8 cellular contexts compared by ENCODE assay signal in the genomic region with DNA sequence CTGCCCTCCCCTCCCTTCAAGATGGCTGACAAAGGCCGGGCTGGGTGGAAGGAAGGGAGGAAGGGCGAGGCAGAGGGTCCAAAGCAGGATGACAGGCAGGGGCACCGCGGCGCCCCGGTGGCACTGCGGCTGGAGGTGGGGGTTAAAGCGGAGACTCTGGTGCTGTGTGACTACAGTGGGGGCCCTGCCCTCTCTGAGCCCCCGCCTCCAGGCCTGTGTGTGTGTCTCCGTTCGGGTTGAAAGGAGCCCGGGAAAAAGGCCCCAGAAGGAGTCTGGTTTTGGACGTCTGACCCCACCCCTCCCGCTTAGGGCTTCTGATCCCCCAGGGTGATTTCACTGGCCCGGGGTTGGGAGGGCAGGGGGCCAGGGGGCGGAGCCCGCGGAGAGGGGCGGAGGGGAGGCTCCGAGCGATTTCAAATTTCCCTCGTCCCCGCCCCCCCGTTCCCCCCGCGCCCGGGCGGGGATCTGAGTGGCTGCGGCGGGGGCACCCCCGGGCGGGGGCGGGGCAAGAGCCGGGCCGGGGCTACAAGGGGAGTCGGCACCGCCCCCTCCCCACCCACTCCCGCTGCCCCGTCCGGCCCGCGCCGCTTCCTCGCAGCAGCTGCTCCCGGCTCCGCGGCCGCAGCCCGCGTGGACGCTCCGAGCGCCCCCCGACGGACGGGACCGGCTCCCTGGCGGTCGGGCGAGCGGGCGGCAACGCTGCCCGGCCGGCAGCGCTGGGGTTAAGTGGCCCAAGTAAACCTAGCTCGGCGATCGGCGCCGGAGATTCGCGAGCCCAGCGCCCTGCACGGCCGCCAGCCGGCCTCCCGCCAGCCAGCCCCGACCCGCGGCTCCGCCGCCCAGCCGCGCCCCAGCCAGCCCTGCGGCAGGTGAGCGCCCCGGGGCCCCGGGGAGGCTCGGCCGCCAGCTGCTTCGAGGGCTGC. TPM values are rescaled to one million over a fixed set of nuclear protein-coding genes. Genes with fewer than 3 reads are reported as not detected.
DNase-seq lines count a peak whose midpoint lies in the region; ATAC-seq and TF ChIP-seq lines count a peak whose summit lies in the region.

Gene DNMT3B (plus strand): TSS at position 555 of the 923 bp plus-strand sequence. CDS start 17,939 bp downstream, outside the sequence.

- H3K79me2 ChIP-seq in ACC112 (ENCODE audit: control insufficient read depth, insufficient read depth, low read length, unreplicated experiment), result peaks cover 8% of the 10 kb centered on the region

- no peak within 1 kb of the TSS for H3K27ac ChIP-seq in ACC112 (ENCODE audit: low read depth, low read length)

- no peaks in the 10 kb centered on the region for H3K9me3 Mint-ChIP-seq in endothelial cell (ENCODE audit: unreplicated experiment)

- ATAC-seq in GM18517 (IDR thresholded peaks at IDR 0.05; ENCODE audit: unreplicated experiment) (peak; percentile 67), HG03342 (IDR thresholded peaks at IDR 0.05; ENCODE audit: unreplicated experiment) (peak; percentile 63)

- H3K27ac Mint-ChIP-seq in endothelial cell (ENCODE audit: unreplicated experiment), result peak within 1 kb of the TSS; percentile 82

- no peaks in the 10 kb centered on the region for H3K27me3 ChIP-seq in ACC112 (ENCODE audit: insufficient read depth, low read length)

- peak within 1 kb of the TSS; percentile 82 for H3K4me3 ChIP-seq in ACC112 (ENCODE audit: low read depth, low read length)

- peaks cover 10% of the 10 kb centered on the region for H3K27me3 Mint-ChIP-seq in endothelial cell (ENCODE audit: unreplicated experiment)

- H3K4me1 ChIP-seq in ACC112 (ENCODE audit: control insufficient read depth, insufficient read depth, low read length, unreplicated experiment), result peaks cover 5% of the 10 kb centered on the region

- peak within 1 kb of the TSS; percentile 62 for H2AFZ ChIP-seq in ACC112 (ENCODE audit: low read length, unreplicated experiment)

- peaks cover 26% of the 10 kb centered on the region for H3K4me1 Mint-ChIP-seq in endothelial cell (ENCODE audit: unreplicated experiment)

- DNase-seq in NCI-H82 (lab: John Stamatoyannopoulos, UW) (peak; percentile 92), endothelial cell (ENCODE audit: low spot score) (peak; percentile 84), middle frontal gyrus (ENCODE audit: extremely low spot score, low spot score) (peak; percentile 52)
- peak; percentile 44 to 46 for DNase-seq in activated CD8-positive, alpha-beta memory T cell treated with anti-CD3 and anti-CD28 coated beads for 4 hours (ENCODE audit: low read depth in 2 of 2)
- peak; percentile 67 to 69 for DNase-seq in stimulated activated CD8-positive, alpha-beta memory T cell treated with anti-CD3 and anti-CD28 coated beads, Interleukin-15, amount 100 ng/mL, for 48 hours (ENCODE audit: low read depth in 2 of 2)

- peaks cover 6% of the 10 kb centered on the region for H3K36me3 Mint-ChIP-seq in endothelial cell (ENCODE audit: low read depth, unreplicated experiment)

- H3K36me3 ChIP-seq in ACC112 (ENCODE audit: insufficient read depth, low read length), result no peaks in the 10 kb centered on the region

- peak; percentile 21 for TF ChIP-seq CTCF in endothelial cell (IDR thresholded peaks at IDR 0.05; ENCODE audit: unreplicated experiment)

- H3K4me3 Mint-ChIP-seq in endothelial cell (ENCODE audit: unreplicated experiment), result peak within 1 kb of the TSS; percentile 97

RNA-seq across cellular contexts. Expression of gene DNMT3B, which starts in this region (rescaled TPM):
- total RNA-seq in endothelial cell (ENCODE audit: unreplicated experiment), result 77.9 TPM
